In the genomic region with DNA sequence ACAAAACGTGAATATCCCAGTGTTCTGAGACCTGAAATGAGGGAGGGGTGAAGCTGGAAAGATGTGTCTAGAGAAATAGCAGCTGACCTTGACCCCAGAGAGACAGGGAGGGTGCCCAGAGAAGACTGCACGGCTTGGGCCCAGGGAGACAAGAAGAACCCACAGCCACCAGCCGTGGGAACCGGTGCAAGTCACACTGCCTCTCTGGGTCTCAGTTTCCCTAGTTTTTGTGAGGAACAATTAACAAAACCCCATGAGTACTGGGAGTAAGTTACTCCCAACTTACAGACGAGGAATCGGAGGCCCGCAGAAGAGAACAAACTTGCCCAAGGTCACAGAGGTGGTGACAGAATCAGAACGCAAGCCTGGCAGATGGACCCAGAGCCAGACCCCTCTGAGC, we compare ENCODE assay signal across 18 cellular contexts. TPM values are rescaled to one million over a fixed set of nuclear protein-coding genes. Genes with fewer than 3 reads are reported as not detected.
DNase-seq lines count a peak whose midpoint lies in the region; ATAC-seq, FAIRE-seq and TF ChIP-seq lines count a peak whose summit lies in the region.
"Had no signal": no experiment of that assay in that cellular context is flagged by ENCODE, and none has a peak within 500 bp of the region (broad histone marks: within the 10 kb centered on the region; RNA-seq: fewer than 3 reads in every experiment).

No MANE protein-coding gene starts in this region.

- no peak for ATAC-seq in HepG2

- H3K79me2 ChIP-seq in HepG2 (ENCODE audit: insufficient read depth, low read length) (peaks cover 6% of the 10 kb centered on the region), osteoblast (ENCODE audit: insufficient read depth, low read length) (peaks cover 69% of the 10 kb centered on the region), Karpas-422 (ENCODE audit: low read length) (no peaks in the 10 kb centered on the region)

- H3K36me3 ChIP-seq in liver (ENCODE audit: control insufficient read depth in 4 of 4, insufficient read depth in 3 of 4, low read depth in 1 of 4, low read length in 3 of 4) (peaks cover 18 to 28% (median 20%) of the 10 kb centered on the region in 4 donors), HepG2 (replicated peaks in 1 of 2; ENCODE audit: control insufficient read depth in 1 of 2, insufficient read depth in 2 of 2, low read length in 2 of 2) (peaks cover 16 to 33% of the 10 kb centered on the region in 2 experiments; a peak in 4 of 5 replicates), osteoblast (ENCODE audit: insufficient read depth, low read length) (peaks cover 72% of the 10 kb centered on the region), thyroid gland (peaks cover 37 to 38% of the 10 kb centered on the region in 2 donors), Karpas-422 (ENCODE audit: insufficient read depth, low read length) (peaks cover 7% of the 10 kb centered on the region; the same call in 1 of the 2 replicates)
- H3K36me3 ChIP-seq in CD4-positive, alpha-beta memory T cell (ENCODE audit: insufficient read depth, low read length) = no peaks in the 10 kb centered on the region

- 62% methylated on average over 8 of the region's 8 CpGs for WGBS in liver
- WGBS in HepG2 (ENCODE audit: low lambda C conversion rate) = 89% methylated on average over 7 of the region's 8 CpGs
- WGBS in thyroid gland, 2 donors = 90 to 92% methylated on average over 8 of the region's 8 CpGs

- no peak overlapping the region for H2AFZ ChIP-seq in HepG2 (ENCODE audit: low read length)
- no peak overlapping the region for H2AFZ ChIP-seq in osteoblast (ENCODE audit: low read length)
- H2AFZ ChIP-seq in Karpas-422 (ENCODE audit: low read length) = no peak overlapping the region

- H4K20me1 ChIP-seq in HepG2 (ENCODE audit: insufficient read depth, low read length) (no peaks in the 10 kb centered on the region), osteoblast (ENCODE audit: insufficient read depth, low read length) (peaks cover 65% of the 10 kb centered on the region), Karpas-422 (ENCODE audit: insufficient read depth, low read depth, low read length) (no peaks in the 10 kb centered on the region)

- H3K27ac ChIP-seq in liver (ENCODE audit: low read depth in 1 of 2, low read length in 2 of 2) (peak overlapping the region; percentile 76 to 82), HepG2 (ENCODE audit: extremely low read length, insufficient read depth, low read length) (no peak overlapping the region), osteoblast (ENCODE audit: low read depth, low read length) (no peak overlapping the region), thyroid gland (no peak overlapping the region), Karpas-422 (ENCODE audit: low read length) (no peak overlapping the region)
- no peak overlapping the region for H3K27ac ChIP-seq in CD4-positive, alpha-beta memory T cell (ENCODE audit: low read depth, low read length)
- H3K27ac ChIP-seq: A549, SJSA1 had no signal

- H3K9me2 ChIP-seq in Karpas-422 (replicated peaks; ENCODE audit: insufficient read depth, low read length) = no peaks in the 10 kb centered on the region

- H3K27me3 Mint-ChIP-seq in CD4-positive, alpha-beta memory T cell = no peaks in the 10 kb centered on the region
- H3K27me3 Mint-ChIP-seq: IgD-negative memory B cell had no signal

- no peak overlapping the region for H3K27ac Mint-ChIP-seq in CD4-positive, alpha-beta memory T cell
- H3K27ac Mint-ChIP-seq: CD14-positive monocyte, IgD-negative memory B cell had no signal

- H3K4me3 ChIP-seq in liver (ENCODE audit: low read depth in 1 of 3, low read length in 3 of 3) (no peak overlapping the region), HepG2 (replicated peaks in 1 of 3; ENCODE audit: insufficient read depth in 1 of 3, low read depth in 2 of 3, low read length in 3 of 3) (no peak overlapping the region), epithelial cell of esophagus (ENCODE audit: low read length) (peak overlapping the region; percentile 7), osteoblast (ENCODE audit: insufficient read depth, low read length) (no peak overlapping the region), thyroid gland (replicated peaks in 1 of 3) (no peak overlapping the region), Karpas-422 (ENCODE audit: low read length) (no peak overlapping the region)
- no peak overlapping the region for H3K4me3 ChIP-seq in CD4-positive, alpha-beta memory T cell (ENCODE audit: low read length in 2 of 2)
- H3K4me3 ChIP-seq: A549, SJSA1 had no signal

- no peak for TF ChIP-seq EP300 in HepG2 (IDR thresholded peaks at IDR 0.05; ENCODE audit: low read depth in 2 of 2, low read length in 2 of 2)
- TF ChIP-seq EP300 in HepG2 (CRISPR knock-in tag; IDR thresholded peaks at IDR 0.05; ENCODE audit: borderline replicate concordance) = no peak

- TF ChIP-seq RAD21 in liver (IDR thresholded peaks at IDR 0.05) (no peak), HepG2 (CRISPR knock-in tag; IDR thresholded peaks at IDR 0.05) (no peak)

- no peak overlapping the region for H3K4me3 Mint-ChIP-seq in CD4-positive, alpha-beta memory T cell
- H3K4me3 Mint-ChIP-seq: CD14-positive monocyte, IgD-negative memory B cell had no signal

- intact Hi-C loops in HepG2 (cut with micrococcal nuclease; ENCODE audit: unreplicated experiment) = no loop called here
- intact Hi-C loops in thyroid gland (cut with DNase I) = no loop called here
- intact Hi-C loops in CD4-positive, alpha-beta memory T cell (cut with micrococcal nuclease) = no loop called here

- CTCF ChIA-PET in HepG2 (lab: Yijun Ruan, JAX; ENCODE audit: low intra/inter-chr PET ratio, low total read pairs) = no interaction called here
- CTCF ChIA-PET in CD4-positive, alpha-beta memory T cell (lab: Charles Lee; ENCODE audit: partially characterized antibody) = no interaction called here

- H3K9ac ChIP-seq in liver (ENCODE audit: low read depth in 1 of 2, low read length in 2 of 2) = peak overlapping the region in 1 of 2 donors; percentile 5
- no peak overlapping the region for H3K9ac ChIP-seq in HepG2 (ENCODE audit: insufficient read depth, low read depth, low read length)
- no peak overlapping the region for H3K9ac ChIP-seq in Karpas-422 (ENCODE audit: low read length)

- H3K4me1 Mint-ChIP-seq in CD4-positive, alpha-beta memory T cell = peaks cover 0 to 4% (median under 1%) of the 10 kb centered on the region in 4 donors

- POLR2A ChIA-PET in HepG2 (lab: Yijun Ruan, JAX) = no interaction called here
- POLR2A ChIA-PET in CD4-positive, alpha-beta memory T cell (lab: Charles Lee; ENCODE audit: partially characterized antibody) = no interaction called here

- H3K27me3 ChIP-seq in liver (ENCODE audit: control insufficient read depth in 4 of 4, insufficient read depth in 4 of 4, low read length in 3 of 4) = no peaks in the 10 kb centered on the region
- H3K27me3 ChIP-seq in HepG2 (ENCODE audit: control insufficient read depth in 1 of 2, insufficient read depth in 2 of 2, low read length in 2 of 2) = no peaks in the 10 kb centered on the region
- H3K27me3 ChIP-seq in osteoblast (ENCODE audit: insufficient read depth, low read length) = no peaks in the 10 kb centered on the region
- no peaks in the 10 kb centered on the region for H3K27me3 ChIP-seq in thyroid gland
- H3K27me3 ChIP-seq in CD4-positive, alpha-beta memory T cell (ENCODE audit: insufficient read depth, low read length) = no peaks in the 10 kb centered on the region
- H3K27me3 ChIP-seq in Karpas-422 (ENCODE audit: low read length) = no peaks in the 10 kb centered on the region
- H3K27me3 ChIP-seq: SJSA1 had no signal

- in situ Hi-C loops in HepG2 (cut with HindIII; ENCODE audit: extremely low pct_ligation_motif_present, low pct_unique_long_range_greater_than_20kb) = no loop called here

- H3K9me3 Mint-ChIP-seq in CD4-positive, alpha-beta memory T cell = peaks cover 0 to 4% (median 0%) of the 10 kb centered on the region in 8 donors
- H3K9me3 Mint-ChIP-seq: IgD-negative memory B cell had no signal

- TF ChIP-seq CTCF in liver (IDR thresholded peaks at IDR 0.05; ENCODE audit: low read depth, low read length, missing input control) = no peak
- TF ChIP-seq CTCF in HepG2 (CRISPR knock-in tag; IDR thresholded peaks at IDR 0.05) = no peak
- no peak for TF ChIP-seq CTCF in epithelial cell of esophagus (IDR thresholded peaks at IDR 0.05; ENCODE audit: insufficient read depth, low read depth, low read length, missing control alignments)
- TF ChIP-seq CTCF in osteoblast (IDR thresholded peaks at IDR 0.05; ENCODE audit: extremely low read depth, low read depth, low read length) = no peak
- no peak for TF ChIP-seq CTCF in thyroid gland (IDR thresholded peaks at IDR 0.05)

- no peak overlapping the region; the same call in 1 of the 2 replicates for H3K4me2 ChIP-seq in HepG2 (ENCODE audit: low read depth, low read length)
- H3K4me2 ChIP-seq in osteoblast (ENCODE audit: insufficient read depth, low read length) = no peak overlapping the region
- no peak overlapping the region for H3K4me2 ChIP-seq in Karpas-422 (ENCODE audit: low read depth, low read length, poor library complexity, severe bottlenecking)
- H3K4me2 ChIP-seq: A549 had no signal

- DNase-seq in HepG2 (ENCODE audit: low spot score) (no peak), epithelial cell of esophagus (ENCODE audit: low read depth) (no peak), osteoblast (ENCODE audit: insufficient read length, low spot score, missing footprints) (peak; percentile 46), thyroid gland (no peak), iPS-NIHi11 (ENCODE audit: low spot score) (no peak), Karpas-422 (no peak)
- no peak for DNase-seq in CD4-positive, alpha-beta memory T cell
- DNase-seq: Caco-2; EL; NCI-H2029; NK-92 treated with Interleukin-12 subunit alpha and Interleukin-12 subunit beta, amount 100 ng/mL, for 24 hours; OCI-M1 had no signal

- TF ChIP-seq POLR2A in HepG2 (IDR thresholded peaks at IDR 0.05; ENCODE audit: insufficient read depth in 1 of 2, low read depth in 2 of 2, low read length in 2 of 2) (no peak), thyroid gland (IDR thresholded peaks at IDR 0.05) (no peak)

- BruUV-seq in HepG2 (replicated peaks; lab: Mats Ljungman, UMichigan) = no TSS peak

- peaks cover 31 to 55% (median 46%) of the 10 kb centered on the region in 4 donors for H3K4me1 ChIP-seq in liver (ENCODE audit: control insufficient read depth in 4 of 4, insufficient read depth in 4 of 4, low read length in 3 of 4)
- peaks cover 67% of the 10 kb centered on the region for H3K4me1 ChIP-seq in HepG2 (ENCODE audit: insufficient read depth, low read length)
- H3K4me1 ChIP-seq in osteoblast (ENCODE audit: insufficient read depth, low read length) = peaks cover 22% of the 10 kb centered on the region
- peaks cover 38 to 67% of the 10 kb centered on the region in 2 donors for H3K4me1 ChIP-seq in thyroid gland
- no peaks in the 10 kb centered on the region for H3K4me1 ChIP-seq in CD4-positive, alpha-beta memory T cell (ENCODE audit: insufficient read depth, low read length)
- H3K4me1 ChIP-seq in Karpas-422 (ENCODE audit: low read length) = peaks cover 3% of the 10 kb centered on the region

- peaks cover 23 to 34% of the 10 kb centered on the region in 2 donors for H3K36me3 Mint-ChIP-seq in CD4-positive, alpha-beta memory T cell
- H3K36me3 Mint-ChIP-seq: CD14-positive monocyte had no signal

- FAIRE-seq in HepG2 (lab: Jason Lieb, UNC) = no peak
- FAIRE-seq: A549, H54 had no signal

- H3K9me3 ChIP-seq in liver (ENCODE audit: control insufficient read depth in 4 of 4, low read length in 3 of 4) (no peaks in the 10 kb centered on the region), HepG2 (ENCODE audit: low read length) (no peaks in the 10 kb centered on the region), osteoblast (ENCODE audit: low read depth, low read length) (no peaks in the 10 kb centered on the region), thyroid gland (no peaks in the 10 kb centered on the region), Karpas-422 (ENCODE audit: low read length) (no peaks in the 10 kb centered on the region)
- H3K9me3 ChIP-seq in CD4-positive, alpha-beta memory T cell (ENCODE audit: control insufficient read depth in 1 of 2, low read length in 2 of 2) = no peaks in the 10 kb centered on the region
- H3K9me3 ChIP-seq: Caco-2, SJSA1 had no signal

RNA-seq across cellular contexts. Expression of a gene that starts 19.2 kb away (rescaled TPM):
- 10 to 100 TPM; 28.3 to 61.9 TPM for total RNA-seq in liver
- 10 to 100 TPM; 32.0 to 67.1 TPM for polyA plus RNA-seq in liver
- 12.2 and 13.7 TPM in 2 replicates for total RNA-seq in HepG2 (2016; rRNA removed; fragmentation: Illumina TruSeq; extraction: Trizol)
- total RNA-seq in HepG2 (2016; cell fraction: cytosol; rRNA removed; fragmentation: Illumina TruSeq; extraction: Trizol; ENCODE audit: low read depth) = 1.2 and 1.4 TPM in 2 replicates
- total RNA-seq in HepG2 (2016; cell fraction: insoluble cytoplasmic fraction; rRNA removed; fragmentation: Illumina TruSeq; extraction: Trizol) = 9.9 and 16.7 TPM in 2 replicates
- total RNA-seq in HepG2 (2016; cell fraction: membrane; rRNA removed; fragmentation: Illumina TruSeq; extraction: Trizol) = 1.9 and 3.6 TPM in 2 replicates
- total RNA-seq in HepG2 (2016; cell fraction: nucleus; rRNA removed; fragmentation: Illumina TruSeq; extraction: Trizol) = 19.5 and 21.4 TPM in 2 replicates
- polyA plus RNA-seq in HepG2 (2011; rRNA removed) = 15.0 and 15.5 TPM in 2 replicates
- polyA plus RNA-seq in HepG2 (2011; cell fraction: cytosol; rRNA removed) = 6.7 and 7.0 TPM in 2 replicates
- 64.2 and 69.6 TPM in 2 replicates for polyA plus RNA-seq in HepG2 (2011; cell fraction: nucleus; rRNA removed)
- 17.3 and 21.8 TPM in 2 replicates for polyA plus RNA-seq in HepG2 (2012)
- polyA plus RNA-seq in HepG2 (2016; cell fraction: cytosol; fragmentation: Illumina TruSeq; extraction: Trizol; ENCODE audit: low read depth) = 0.26 and 1.5 TPM in 2 replicates
- 13.8 and 16.2 TPM in 2 replicates for polyA plus RNA-seq in HepG2 (2016; cell fraction: insoluble cytoplasmic fraction; fragmentation: Illumina TruSeq; extraction: Trizol; ENCODE audit: low read depth)
- 2.1 and 3.5 TPM in 2 replicates for polyA plus RNA-seq in HepG2 (2016; cell fraction: membrane; fragmentation: Illumina TruSeq; extraction: Trizol; ENCODE audit: low read depth)
- polyA plus RNA-seq in HepG2 (2016; cell fraction: nucleus; fragmentation: Illumina TruSeq; extraction: Trizol; ENCODE audit: insufficient read depth, low read depth) = 46.6 and 51.1 TPM in 2 replicates
- 33.6 and 51.4 TPM in 2 replicates for polyA minus RNA-seq in HepG2 (2011; rRNA and poly(A)+ RNA removed; ENCODE audit: low replicate concordance)
- polyA minus RNA-seq in HepG2 (2011; cell fraction: cytosol; rRNA and poly(A)+ RNA removed) = 7.7 and 9.8 TPM in 2 replicates
- 22.8 and 23.6 TPM in 2 replicates for polyA minus RNA-seq in HepG2 (2011; cell fraction: nucleus; rRNA and poly(A)+ RNA removed)
- total RNA-seq in osteoblast = 71.6 and 74.6 TPM in 2 replicates
- total RNA-seq in thyroid gland = 100 to 1,000 TPM in 1 of 4 donors, 10 to 100 TPM in 3; 52.3 to 106 (median 85.2) TPM
- 10 to 100 TPM; 17.2 to 23.7 TPM for total RNA-seq in CD4-positive, alpha-beta memory T cell
- 1 to 10 TPM in 1 of 2 donors, under 1 TPM in 1; 0.52 to 4.7 TPM for polyA plus RNA-seq in CD4-positive, alpha-beta memory T cell
- total RNA-seq in Karpas-422 (2014; rRNA removed; shearing (Covaris generic); ENCODE audit: low replicate concordance) = 11.6 and 21.9 TPM in 2 replicates

RNA-seq across cellular contexts. Expression of a gene that starts 30.2 kb away (rescaled TPM):
- total RNA-seq in liver = 10 to 100 TPM; 28.5 to 45.3 TPM
- polyA plus RNA-seq in liver = 10 to 100 TPM; 13.9 to 28.2 TPM
- 129 and 175 TPM in 2 replicates for total RNA-seq in HepG2 (2016; rRNA removed; fragmentation: Illumina TruSeq; extraction: Trizol)
- total RNA-seq in HepG2 (2016; cell fraction: cytosol; rRNA removed; fragmentation: Illumina TruSeq; extraction: Trizol; ENCODE audit: low read depth) = 39.5 and 48.1 TPM in 2 replicates
- 132 and 160 TPM in 2 replicates for total RNA-seq in HepG2 (2016; cell fraction: insoluble cytoplasmic fraction; rRNA removed; fragmentation: Illumina TruSeq; extraction: Trizol)
- total RNA-seq in HepG2 (2016; cell fraction: membrane; rRNA removed; fragmentation: Illumina TruSeq; extraction: Trizol) = 80.0 and 85.8 TPM in 2 replicates
- total RNA-seq in HepG2 (2016; cell fraction: nucleus; rRNA removed; fragmentation: Illumina TruSeq; extraction: Trizol) = 62.2 and 67.3 TPM in 2 replicates
- 86.4 and 93.6 TPM in 2 replicates for polyA plus RNA-seq in HepG2 (2011; rRNA removed)
- polyA plus RNA-seq in HepG2 (2011; cell fraction: cytosol; rRNA removed) = 92.2 and 107 TPM in 2 replicates
- 43.4 and 45.7 TPM in 2 replicates for polyA plus RNA-seq in HepG2 (2011; cell fraction: nucleus; rRNA removed)
- 66.6 and 80.8 TPM in 2 replicates for polyA plus RNA-seq in HepG2 (2012)
- polyA plus RNA-seq in HepG2 (2016; cell fraction: cytosol; fragmentation: Illumina TruSeq; extraction: Trizol; ENCODE audit: low read depth) = 42.7 and 45.8 TPM in 2 replicates
- polyA plus RNA-seq in HepG2 (2016; cell fraction: insoluble cytoplasmic fraction; fragmentation: Illumina TruSeq; extraction: Trizol; ENCODE audit: low read depth) = 210 and 213 TPM in 2 replicates
- polyA plus RNA-seq in HepG2 (2016; cell fraction: membrane; fragmentation: Illumina TruSeq; extraction: Trizol; ENCODE audit: low read depth) = 68.1 and 80.7 TPM in 2 replicates
- 109 and 126 TPM in 2 replicates for polyA plus RNA-seq in HepG2 (2016; cell fraction: nucleus; fragmentation: Illumina TruSeq; extraction: Trizol; ENCODE audit: insufficient read depth, low read depth)
- 177 and 420 TPM in 2 replicates for polyA minus RNA-seq in HepG2 (2011; rRNA and poly(A)+ RNA removed; ENCODE audit: low replicate concordance)
- polyA minus RNA-seq in HepG2 (2011; cell fraction: cytosol; rRNA and poly(A)+ RNA removed) = 65.8 and 69.2 TPM in 2 replicates
- 20.9 and 25.1 TPM in 2 replicates for polyA minus RNA-seq in HepG2 (2011; cell fraction: nucleus; rRNA and poly(A)+ RNA removed)
- total RNA-seq in osteoblast = 55.4 and 58.0 TPM in 2 replicates
- 10 to 100 TPM; 70.0 to 86.5 (median 78.1) TPM for total RNA-seq in thyroid gland
- total RNA-seq in CD4-positive, alpha-beta memory T cell = 10 to 100 TPM; 69.0 to 74.3 TPM
- polyA plus RNA-seq in CD4-positive, alpha-beta memory T cell = 10 to 100 TPM; 19.6 to 42.2 TPM
- total RNA-seq in Karpas-422 (2014; rRNA removed; shearing (Covaris generic); ENCODE audit: low replicate concordance) = 79.9 and 111 TPM in 2 replicates

RNA-seq across cellular contexts. Expression of a gene that starts 32.6 kb away (rescaled TPM):
- total RNA-seq in liver (under 1 TPM; 0.28 to 0.33 TPM), HepG2 (2016; rRNA removed; fragmentation: Illumina TruSeq; extraction: Trizol) (not detected in 2 replicates), osteoblast (not detected in 2 replicates), thyroid gland (not detected)
- polyA plus RNA-seq in liver (under 1 TPM; 0.18 TPM), HepG2 (2011; rRNA removed) (0.08 and 0.20 TPM in 2 replicates)
- total RNA-seq in HepG2 (2016; cell fraction: cytosol; rRNA removed; fragmentation: Illumina TruSeq; extraction: Trizol; ENCODE audit: low read depth) = not detected in 2 replicates
- not detected in 2 replicates for total RNA-seq in HepG2 (2016; cell fraction: insoluble cytoplasmic fraction; rRNA removed; fragmentation: Illumina TruSeq; extraction: Trizol)
- not detected in 2 replicates for total RNA-seq in HepG2 (2016; cell fraction: membrane; rRNA removed; fragmentation: Illumina TruSeq; extraction: Trizol)
- total RNA-seq in HepG2 (2016; cell fraction: nucleus; rRNA removed; fragmentation: Illumina TruSeq; extraction: Trizol) = not detected in 2 replicates
- polyA plus RNA-seq in HepG2 (2011; cell fraction: cytosol; rRNA removed) = 0.05 and 0.13 TPM in 2 replicates
- 0.31 and 0.35 TPM in 2 replicates for polyA plus RNA-seq in HepG2 (2011; cell fraction: nucleus; rRNA removed)
- 0.13 TPM in 1 of 2 replicates, not detected in the other for polyA plus RNA-seq in HepG2 (2012)
- polyA plus RNA-seq in HepG2 (2016; cell fraction: cytosol; fragmentation: Illumina TruSeq; extraction: Trizol; ENCODE audit: low read depth) = not detected in 2 replicates
- not detected in 2 replicates for polyA plus RNA-seq in HepG2 (2016; cell fraction: insoluble cytoplasmic fraction; fragmentation: Illumina TruSeq; extraction: Trizol; ENCODE audit: low read depth)
- polyA plus RNA-seq in HepG2 (2016; cell fraction: membrane; fragmentation: Illumina TruSeq; extraction: Trizol; ENCODE audit: low read depth) = not detected in 2 replicates
- polyA plus RNA-seq in HepG2 (2016; cell fraction: nucleus; fragmentation: Illumina TruSeq; extraction: Trizol; ENCODE audit: insufficient read depth, low read depth) = not detected in 2 replicates
- 0.21 TPM in 1 of 2 replicates, not detected in the other for polyA minus RNA-seq in HepG2 (2011; rRNA and poly(A)+ RNA removed; ENCODE audit: low replicate concordance)
- polyA minus RNA-seq in HepG2 (2011; cell fraction: cytosol; rRNA and poly(A)+ RNA removed) = not detected in 2 replicates
- polyA minus RNA-seq in HepG2 (2011; cell fraction: nucleus; rRNA and poly(A)+ RNA removed) = 0.26 TPM in 1 of 2 replicates, not detected in the other
- not detected for total RNA-seq in CD4-positive, alpha-beta memory T cell
- not detected for polyA plus RNA-seq in CD4-positive, alpha-beta memory T cell
- not detected in 2 replicates for total RNA-seq in Karpas-422 (2014; rRNA removed; shearing (Covaris generic); ENCODE audit: low replicate concordance)
- total RNA-seq: Caco-2, SJSA1 had no signal
- polyA plus RNA-seq: CD14-positive monocyte, IgD-negative memory B cell had no signal

Comparison
In these comparisons a context has a peak if more than half of its experiments do, and no peak if none do; other contexts are left out.
1. H3K27ac ChIP-seq: peak in liver (2 of 2); none in HepG2 (single experiment), osteoblast (single experiment), thyroid gland (0 of 3), CD4-positive, alpha-beta memory T cell (single experiment) and Karpas-422 (single experiment).